19 cellular contexts compared by ENCODE assay signal in the genomic region with DNA sequence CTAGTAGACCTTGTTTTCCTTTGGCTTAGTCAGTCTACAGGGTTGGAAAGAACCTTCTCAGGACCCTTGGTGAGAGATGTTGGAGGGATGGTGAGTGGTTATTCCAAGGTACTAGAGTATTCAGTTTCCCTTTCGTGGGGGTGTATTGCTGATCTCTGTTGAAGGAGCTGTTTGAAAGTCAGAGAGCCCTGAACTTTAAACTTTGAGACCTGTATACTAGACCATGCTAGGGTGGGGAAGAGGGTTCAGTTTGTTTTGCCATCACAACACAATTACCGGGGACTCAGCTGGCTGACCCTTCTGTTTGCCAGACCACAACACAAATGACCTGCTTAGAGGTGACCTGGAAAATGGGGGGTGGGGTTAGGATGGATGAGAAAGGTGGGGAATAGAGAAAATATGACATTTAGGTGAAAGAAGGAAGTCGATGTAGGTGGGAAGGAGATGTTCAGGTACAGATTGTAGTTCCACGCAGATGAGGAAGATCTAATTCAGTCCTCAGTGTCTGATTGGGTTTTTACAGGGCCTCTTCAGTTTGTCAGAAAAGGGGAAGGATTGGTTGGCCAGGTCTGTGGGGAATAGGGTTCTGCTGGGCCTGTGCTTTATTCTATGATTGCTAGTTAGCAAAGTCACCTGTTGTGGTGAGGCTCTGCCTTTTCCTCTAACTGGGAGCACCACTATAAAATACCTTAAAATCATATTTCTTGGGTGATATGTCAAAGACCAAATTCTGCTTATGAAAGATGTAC. TPM values are rescaled to one million over a fixed set of nuclear protein-coding genes. Genes with fewer than 3 reads are reported as not detected.
DNase-seq lines count a peak whose midpoint lies in the region; ATAC-seq, FAIRE-seq and TF ChIP-seq lines count a peak whose summit lies in the region.
"Had no signal": no experiment of that assay in that cellular context is flagged by ENCODE, and none has a peak within 500 bp of the region (broad histone marks: within the 10 kb centered on the region; RNA-seq: fewer than 3 reads in every experiment).

No MANE protein-coding gene starts in this region.

- H3K4me2 ChIP-seq in OCI-LY1 (ENCODE audit: low read length), result peak overlapping the region; percentile 18; the same call in 1 of the 2 replicates
- H3K4me2 ChIP-seq: BLaER1, SK-N-SH had no signal

- no peak for DNase-seq in GM19239 (ENCODE audit: insufficient read length, low spot score)
- DNase-seq in germinal center (ENCODE audit: low spot score), result peak; percentile 54
- DNase-seq in stimulated activated naive B cell treated with anti-CD40 and anti-IgM and Interleukin-4, amounts not matched to agents 10 μg/mL and 1 μg/mL and 100 μg/mL, for 72 hours, result no peak
- DNase-seq: CD4-positive, alpha-beta T cell; COR-L47; DMS79 treated with DMSO at 0.1 percent for 48 hours; NCI-H1092; NCI-H1436 treated with DMSO at 0.1 percent for 48 hours; NCI-H1930; NCI-H510A; NCI-H748 treated with DMSO at 0.1 percent for 48 hours; SIG-M5; SK-N-SH had no signal

- H3K4me1 Mint-ChIP-seq in stimulated activated naive B cell treated with anti-CD40 and anti-IgM and Interleukin-4, amounts not matched to agents 10 μg/mL and 1 μg/mL and 100 μg/mL, for 72 hours, result peaks cover 24 to 42% of the 10 kb centered on the region in 2 donors

- no peaks in the 10 kb centered on the region for H3K9me2 ChIP-seq in OCI-LY1 (ENCODE audit: low read depth, low read length)
- H3K9me2 ChIP-seq: SK-N-SH had no signal

- H3K36me3 ChIP-seq in OCI-LY1 (ENCODE audit: insufficient read depth, low read length), result no peaks in the 10 kb centered on the region

- TF ChIP-seq CTCF in OCI-LY1 (IDR thresholded peaks at IDR 0.05; ENCODE audit: low read length), result no peak

- no peaks in the 10 kb centered on the region for H3K9me3 ChIP-seq in OCI-LY1 (ENCODE audit: low read length)
- H3K9me3 ChIP-seq: BLaER1, SK-N-SH had no signal

- peaks cover 10 to 13% of the 10 kb centered on the region in 2 donors for H3K36me3 Mint-ChIP-seq in stimulated activated naive B cell treated with anti-CD40 and anti-IgM and Interleukin-4, amounts not matched to agents 10 μg/mL and 1 μg/mL and 100 μg/mL, for 72 hours

- no peaks in the 10 kb centered on the region for H3K27me3 Mint-ChIP-seq in stimulated activated naive B cell treated with anti-CD40 and anti-IgM and Interleukin-4, amounts not matched to agents 10 μg/mL and 1 μg/mL and 100 μg/mL, for 72 hours
- H3K27me3 Mint-ChIP-seq: CD4-positive, alpha-beta T cell had no signal

- no peak overlapping the region for H3K9ac ChIP-seq in OCI-LY1 (ENCODE audit: low read length)
- H3K9ac ChIP-seq: BLaER1, SK-N-SH had no signal

- no peak overlapping the region for H2AFZ ChIP-seq in OCI-LY1 (ENCODE audit: low read length)

- H3K4me1 ChIP-seq in OCI-LY1 (ENCODE audit: insufficient read depth, low read length, severe bottlenecking), result peaks cover 59% of the 10 kb centered on the region

- FAIRE-seq in GM19239 (lab: Jason Lieb, UNC), result peak; percentile 66

- H3K79me2 ChIP-seq in OCI-LY1 (ENCODE audit: insufficient read depth, low read length), result peaks cover 73% of the 10 kb centered on the region

- no peaks in the 10 kb centered on the region for H4K20me1 ChIP-seq in OCI-LY1 (ENCODE audit: insufficient read depth, low read length)

- peak overlapping the region; percentile 63 for H3K27ac ChIP-seq in OCI-LY1 (ENCODE audit: low read depth, low read length, poor library complexity, severe bottlenecking)
- H3K27ac ChIP-seq: BLaER1 had no signal

- peak overlapping the region; percentile 65 for H3K27ac Mint-ChIP-seq in stimulated activated naive B cell treated with anti-CD40 and anti-IgM and Interleukin-4, amounts not matched to agents 10 μg/mL and 1 μg/mL and 100 μg/mL, for 72 hours
- H3K27ac Mint-ChIP-seq: CD4-positive, alpha-beta T cell had no signal

- no peak overlapping the region for H3K4me3 ChIP-seq in OCI-LY1 (ENCODE audit: low read depth, low read length, poor library complexity, severe bottlenecking)
- H3K4me3 ChIP-seq: BLaER1 had no signal

- H3K27me3 ChIP-seq in OCI-LY1 (ENCODE audit: insufficient read depth, low read length), result no peaks in the 10 kb centered on the region

- no peaks in the 10 kb centered on the region for H3K9me3 Mint-ChIP-seq in stimulated activated naive B cell treated with anti-CD40 and anti-IgM and Interleukin-4, amounts not matched to agents 10 μg/mL and 1 μg/mL and 100 μg/mL, for 72 hours
- H3K9me3 Mint-ChIP-seq: CD4-positive, alpha-beta T cell had no signal

- peak overlapping the region; percentile 2 to 7 for H3K4me3 Mint-ChIP-seq in stimulated activated naive B cell treated with anti-CD40 and anti-IgM and Interleukin-4, amounts not matched to agents 10 μg/mL and 1 μg/mL and 100 μg/mL, for 72 hours
- H3K4me3 Mint-ChIP-seq: CD4-positive, alpha-beta T cell had no signal

- no peaks in the 10 kb centered on the region for H3F3A ChIP-seq in OCI-LY1 (ENCODE audit: insufficient read depth, low read length)

- peak; percentile 74 to 79 for ATAC-seq in stimulated activated naive B cell treated with anti-CD40 and anti-IgM and Interleukin-4, amounts not matched to agents 10 μg/mL and 1 μg/mL and 100 μg/mL, for 72 hours (replicated peaks)
- ATAC-seq in HG02678 (IDR thresholded peaks at IDR 0.05; ENCODE audit: unreplicated experiment) (no peak), GM19452 (IDR thresholded peaks at IDR 0.05; ENCODE audit: unreplicated experiment) (no peak), esophagus mucosa (no peak)
- ATAC-seq: Panc1 had no signal

RNA-seq across cellular contexts. Expression of a gene that starts 6.8 kb away (rescaled TPM):
- 33.9 TPM for total RNA-seq in esophagus mucosa

Comparison
In these comparisons a context has a peak if more than half of its experiments do, and no peak if none do; other contexts are left out.
1. ATAC-seq: peak in stimulated activated naive B cell treated with anti-CD40 and anti-IgM and Interleukin-4, amounts not matched to agents 10 μg/mL and 1 μg/mL and 100 μg/mL, for 72 hours (2 of 2); none in HG02678 (single experiment), GM19452 (single experiment) and esophagus mucosa (single experiment).